Comparison of ENCODE assay signal across 1 cellular context in genomic region chr2:8609357-8609804, GRCh38.
TF ChIP-seq lines count a peak whose summit lies in the region.

No MANE protein-coding gene starts in this region.

TF ChIP-seq in HepG2, 621 proteins besides CTCF, POLR2A, EP300 and RAD21 (continued from another document and continues in another):
- TF ChIP-seq, protein P1, sequence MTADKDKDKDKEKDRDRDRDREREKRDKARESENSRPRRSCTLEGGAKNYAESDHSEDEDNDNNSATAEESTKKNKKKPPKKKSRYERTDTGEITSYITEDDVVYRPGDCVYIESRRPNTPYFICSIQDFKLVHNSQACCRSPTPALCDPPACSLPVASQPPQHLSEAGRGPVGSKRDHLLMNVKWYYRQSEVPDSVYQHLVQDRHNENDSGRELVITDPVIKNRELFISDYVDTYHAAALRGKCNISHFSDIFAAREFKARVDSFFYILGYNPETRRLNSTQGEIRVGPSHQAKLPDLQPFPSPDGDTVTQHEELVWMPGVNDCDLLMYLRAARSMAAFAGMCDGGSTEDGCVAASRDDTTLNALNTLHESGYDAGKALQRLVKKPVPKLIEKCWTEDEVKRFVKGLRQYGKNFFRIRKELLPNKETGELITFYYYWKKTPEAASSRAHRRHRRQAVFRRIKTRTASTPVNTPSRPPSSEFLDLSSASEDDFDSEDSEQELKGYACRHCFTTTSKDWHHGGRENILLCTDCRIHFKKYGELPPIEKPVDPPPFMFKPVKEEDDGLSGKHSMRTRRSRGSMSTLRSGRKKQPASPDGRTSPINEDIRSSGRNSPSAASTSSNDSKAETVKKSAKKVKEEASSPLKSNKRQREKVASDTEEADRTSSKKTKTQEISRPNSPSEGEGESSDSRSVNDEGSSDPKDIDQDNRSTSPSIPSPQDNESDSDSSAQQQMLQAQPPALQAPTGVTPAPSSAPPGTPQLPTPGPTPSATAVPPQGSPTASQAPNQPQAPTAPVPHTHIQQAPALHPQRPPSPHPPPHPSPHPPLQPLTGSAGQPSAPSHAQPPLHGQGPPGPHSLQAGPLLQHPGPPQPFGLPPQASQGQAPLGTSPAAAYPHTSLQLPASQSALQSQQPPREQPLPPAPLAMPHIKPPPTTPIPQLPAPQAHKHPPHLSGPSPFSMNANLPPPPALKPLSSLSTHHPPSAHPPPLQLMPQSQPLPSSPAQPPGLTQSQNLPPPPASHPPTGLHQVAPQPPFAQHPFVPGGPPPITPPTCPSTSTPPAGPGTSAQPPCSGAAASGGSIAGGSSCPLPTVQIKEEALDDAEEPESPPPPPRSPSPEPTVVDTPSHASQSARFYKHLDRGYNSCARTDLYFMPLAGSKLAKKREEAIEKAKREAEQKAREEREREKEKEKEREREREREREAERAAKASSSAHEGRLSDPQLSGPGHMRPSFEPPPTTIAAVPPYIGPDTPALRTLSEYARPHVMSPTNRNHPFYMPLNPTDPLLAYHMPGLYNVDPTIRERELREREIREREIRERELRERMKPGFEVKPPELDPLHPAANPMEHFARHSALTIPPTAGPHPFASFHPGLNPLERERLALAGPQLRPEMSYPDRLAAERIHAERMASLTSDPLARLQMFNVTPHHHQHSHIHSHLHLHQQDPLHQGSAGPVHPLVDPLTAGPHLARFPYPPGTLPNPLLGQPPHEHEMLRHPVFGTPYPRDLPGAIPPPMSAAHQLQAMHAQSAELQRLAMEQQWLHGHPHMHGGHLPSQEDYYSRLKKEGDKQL (CRISPR knock-in tag; IDR thresholded peaks at IDR 0.05; ENCODE audit: low read depth): peak; percentile 89
- TF ChIP-seq, protein P2, sequence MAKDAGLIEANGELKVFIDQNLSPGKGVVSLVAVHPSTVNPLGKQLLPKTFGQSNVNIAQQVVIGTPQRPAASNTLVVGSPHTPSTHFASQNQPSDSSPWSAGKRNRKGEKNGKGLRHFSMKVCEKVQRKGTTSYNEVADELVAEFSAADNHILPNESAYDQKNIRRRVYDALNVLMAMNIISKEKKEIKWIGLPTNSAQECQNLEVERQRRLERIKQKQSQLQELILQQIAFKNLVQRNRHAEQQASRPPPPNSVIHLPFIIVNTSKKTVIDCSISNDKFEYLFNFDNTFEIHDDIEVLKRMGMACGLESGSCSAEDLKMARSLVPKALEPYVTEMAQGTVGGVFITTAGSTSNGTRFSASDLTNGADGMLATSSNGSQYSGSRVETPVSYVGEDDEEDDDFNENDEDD (CRISPR knock-in tag; IDR thresholded peaks at IDR 0.05; ENCODE audit: borderline replicate concordance): peak; percentile 91
- TF ChIP-seq MTA3 (CRISPR knock-in tag; IDR thresholded peaks at IDR 0.05) (no peak), EEA1 (CRISPR knock-in tag; IDR thresholded peaks at IDR 0.05; ENCODE audit: borderline replicate concordance) (no peak), MLX (CRISPR knock-in tag; IDR thresholded peaks at IDR 0.05) (peak; percentile 95), GLI4 (CRISPR knock-in tag; IDR thresholded peaks at IDR 0.05; ENCODE audit: borderline replicate concordance) (no peak), ZFP90 (CRISPR knock-in tag; IDR thresholded peaks at IDR 0.05; ENCODE audit: borderline replicate concordance) (0 out of 2 replicates have a peak, but pooled peaks have one; percentile 53), AHR (CRISPR knock-in tag; IDR thresholded peaks at IDR 0.05) (peak; percentile 79; the same call in 1 of the 2 replicates), SP5 (CRISPR knock-in tag; IDR thresholded peaks at IDR 0.05; ENCODE audit: borderline replicate concordance, low read depth) (peak; percentile 85), ZEB1 (IDR thresholded peaks at IDR 0.05; ENCODE audit: insufficient replicate concordance, low read depth) (peak; percentile 96), HMGA1 (CRISPR knock-in tag; conservative IDR thresholded peaks at IDR 0.05) (no peak), ZNF18 (CRISPR knock-in tag; IDR thresholded peaks at IDR 0.05; ENCODE audit: insufficient replicate concordance) (peak; percentile 71), TCF7 (IDR thresholded peaks at IDR 0.05; ENCODE audit: low read depth) (peak; percentile 73), GZF1 (CRISPR knock-in tag; IDR thresholded peaks at IDR 0.05) (peak; percentile 81), KAT7 (CRISPR knock-in tag; IDR thresholded peaks at IDR 0.05; ENCODE audit: borderline replicate concordance) (no peak), SNAPC5 (CRISPR knock-in tag; IDR thresholded peaks at IDR 0.05; ENCODE audit: borderline replicate concordance) (no peak; the same call in 1 of the 2 replicates), FOXK1 (CRISPR knock-in tag; IDR thresholded peaks at IDR 0.05; ENCODE audit: borderline replicate concordance, low read depth) (peak; percentile 85; the same call in 1 of the 2 replicates)
- TF ChIP-seq, protein P3, sequence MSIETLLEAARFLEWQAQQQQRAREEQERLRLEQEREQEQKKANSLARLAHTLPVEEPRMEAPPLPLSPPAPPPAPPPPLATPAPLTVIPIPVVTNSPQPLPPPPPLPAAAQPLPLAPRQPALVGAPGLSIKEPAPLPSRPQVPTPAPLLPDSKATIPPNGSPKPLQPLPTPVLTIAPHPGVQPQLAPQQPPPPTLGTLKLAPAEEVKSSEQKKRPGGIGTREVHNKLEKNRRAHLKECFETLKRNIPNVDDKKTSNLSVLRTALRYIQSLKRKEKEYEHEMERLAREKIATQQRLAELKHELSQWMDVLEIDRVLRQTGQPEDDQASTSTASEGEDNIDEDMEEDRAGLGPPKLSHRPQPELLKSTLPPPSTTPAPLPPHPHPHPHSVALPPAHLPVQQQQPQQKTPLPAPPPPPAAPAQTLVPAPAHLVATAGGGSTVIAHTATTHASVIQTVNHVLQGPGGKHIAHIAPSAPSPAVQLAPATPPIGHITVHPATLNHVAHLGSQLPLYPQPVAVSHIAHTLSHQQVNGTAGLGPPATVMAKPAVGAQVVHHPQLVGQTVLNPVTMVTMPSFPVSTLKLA (IDR thresholded peaks at IDR 0.05): peak; percentile 80
- TF ChIP-seq, protein P4, sequence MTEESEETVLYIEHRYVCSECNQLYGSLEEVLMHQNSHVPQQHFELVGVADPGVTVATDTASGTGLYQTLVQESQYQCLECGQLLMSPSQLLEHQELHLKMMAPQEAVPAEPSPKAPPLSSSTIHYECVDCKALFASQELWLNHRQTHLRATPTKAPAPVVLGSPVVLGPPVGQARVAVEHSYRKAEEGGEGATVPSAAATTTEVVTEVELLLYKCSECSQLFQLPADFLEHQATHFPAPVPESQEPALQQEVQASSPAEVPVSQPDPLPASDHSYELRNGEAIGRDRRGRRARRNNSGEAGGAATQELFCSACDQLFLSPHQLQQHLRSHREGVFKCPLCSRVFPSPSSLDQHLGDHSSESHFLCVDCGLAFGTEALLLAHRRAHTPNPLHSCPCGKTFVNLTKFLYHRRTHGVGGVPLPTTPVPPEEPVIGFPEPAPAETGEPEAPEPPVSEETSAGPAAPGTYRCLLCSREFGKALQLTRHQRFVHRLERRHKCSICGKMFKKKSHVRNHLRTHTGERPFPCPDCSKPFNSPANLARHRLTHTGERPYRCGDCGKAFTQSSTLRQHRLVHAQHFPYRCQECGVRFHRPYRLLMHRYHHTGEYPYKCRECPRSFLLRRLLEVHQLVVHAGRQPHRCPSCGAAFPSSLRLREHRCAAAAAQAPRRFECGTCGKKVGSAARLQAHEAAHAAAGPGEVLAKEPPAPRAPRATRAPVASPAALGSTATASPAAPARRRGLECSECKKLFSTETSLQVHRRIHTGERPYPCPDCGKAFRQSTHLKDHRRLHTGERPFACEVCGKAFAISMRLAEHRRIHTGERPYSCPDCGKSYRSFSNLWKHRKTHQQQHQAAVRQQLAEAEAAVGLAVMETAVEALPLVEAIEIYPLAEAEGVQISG (CRISPR knock-in tag; IDR thresholded peaks at IDR 0.05): peak; percentile 84
- TF ChIP-seq, protein P5, sequence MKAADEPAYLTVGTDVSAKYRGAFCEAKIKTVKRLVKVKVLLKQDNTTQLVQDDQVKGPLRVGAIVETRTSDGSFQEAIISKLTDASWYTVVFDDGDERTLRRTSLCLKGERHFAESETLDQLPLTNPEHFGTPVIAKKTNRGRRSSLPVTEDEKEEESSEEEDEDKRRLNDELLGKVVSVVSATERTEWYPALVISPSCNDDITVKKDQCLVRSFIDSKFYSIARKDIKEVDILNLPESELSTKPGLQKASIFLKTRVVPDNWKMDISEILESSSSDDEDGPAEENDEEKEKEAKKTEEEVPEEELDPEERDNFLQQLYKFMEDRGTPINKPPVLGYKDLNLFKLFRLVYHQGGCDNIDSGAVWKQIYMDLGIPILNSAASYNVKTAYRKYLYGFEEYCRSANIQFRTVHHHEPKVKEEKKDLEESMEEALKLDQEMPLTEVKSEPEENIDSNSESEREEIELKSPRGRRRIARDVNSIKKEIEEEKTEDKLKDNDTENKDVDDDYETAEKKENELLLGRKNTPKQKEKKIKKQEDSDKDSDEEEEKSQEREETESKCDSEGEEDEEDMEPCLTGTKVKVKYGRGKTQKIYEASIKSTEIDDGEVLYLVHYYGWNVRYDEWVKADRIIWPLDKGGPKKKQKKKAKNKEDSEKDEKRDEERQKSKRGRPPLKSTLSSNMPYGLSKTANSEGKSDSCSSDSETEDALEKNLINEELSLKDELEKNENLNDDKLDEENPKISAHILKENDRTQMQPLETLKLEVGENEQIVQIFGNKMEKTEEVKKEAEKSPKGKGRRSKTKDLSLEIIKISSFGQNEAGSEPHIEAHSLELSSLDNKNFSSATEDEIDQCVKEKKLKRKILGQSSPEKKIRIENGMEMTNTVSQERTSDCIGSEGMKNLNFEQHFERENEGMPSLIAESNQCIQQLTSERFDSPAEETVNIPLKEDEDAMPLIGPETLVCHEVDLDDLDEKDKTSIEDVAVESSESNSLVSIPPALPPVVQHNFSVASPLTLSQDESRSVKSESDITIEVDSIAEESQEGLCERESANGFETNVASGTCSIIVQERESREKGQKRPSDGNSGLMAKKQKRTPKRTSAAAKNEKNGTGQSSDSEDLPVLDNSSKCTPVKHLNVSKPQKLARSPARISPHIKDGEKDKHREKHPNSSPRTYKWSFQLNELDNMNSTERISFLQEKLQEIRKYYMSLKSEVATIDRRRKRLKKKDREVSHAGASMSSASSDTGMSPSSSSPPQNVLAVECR (CRISPR knock-in tag; IDR thresholded peaks at IDR 0.05; ENCODE audit: borderline replicate concordance): peak; percentile 72; the same call in 1 of the 2 replicates
- TF ChIP-seq, protein P6, sequence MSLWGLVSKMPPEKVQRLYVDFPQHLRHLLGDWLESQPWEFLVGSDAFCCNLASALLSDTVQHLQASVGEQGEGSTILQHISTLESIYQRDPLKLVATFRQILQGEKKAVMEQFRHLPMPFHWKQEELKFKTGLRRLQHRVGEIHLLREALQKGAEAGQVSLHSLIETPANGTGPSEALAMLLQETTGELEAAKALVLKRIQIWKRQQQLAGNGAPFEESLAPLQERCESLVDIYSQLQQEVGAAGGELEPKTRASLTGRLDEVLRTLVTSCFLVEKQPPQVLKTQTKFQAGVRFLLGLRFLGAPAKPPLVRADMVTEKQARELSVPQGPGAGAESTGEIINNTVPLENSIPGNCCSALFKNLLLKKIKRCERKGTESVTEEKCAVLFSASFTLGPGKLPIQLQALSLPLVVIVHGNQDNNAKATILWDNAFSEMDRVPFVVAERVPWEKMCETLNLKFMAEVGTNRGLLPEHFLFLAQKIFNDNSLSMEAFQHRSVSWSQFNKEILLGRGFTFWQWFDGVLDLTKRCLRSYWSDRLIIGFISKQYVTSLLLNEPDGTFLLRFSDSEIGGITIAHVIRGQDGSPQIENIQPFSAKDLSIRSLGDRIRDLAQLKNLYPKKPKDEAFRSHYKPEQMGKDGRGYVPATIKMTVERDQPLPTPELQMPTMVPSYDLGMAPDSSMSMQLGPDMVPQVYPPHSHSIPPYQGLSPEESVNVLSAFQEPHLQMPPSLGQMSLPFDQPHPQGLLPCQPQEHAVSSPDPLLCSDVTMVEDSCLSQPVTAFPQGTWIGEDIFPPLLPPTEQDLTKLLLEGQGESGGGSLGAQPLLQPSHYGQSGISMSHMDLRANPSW (CRISPR knock-in tag; IDR thresholded peaks at IDR 0.05; ENCODE audit: borderline replicate concordance): peak; percentile 93; the same call in 1 of the 2 replicates
- TF ChIP-seq, protein P7, sequence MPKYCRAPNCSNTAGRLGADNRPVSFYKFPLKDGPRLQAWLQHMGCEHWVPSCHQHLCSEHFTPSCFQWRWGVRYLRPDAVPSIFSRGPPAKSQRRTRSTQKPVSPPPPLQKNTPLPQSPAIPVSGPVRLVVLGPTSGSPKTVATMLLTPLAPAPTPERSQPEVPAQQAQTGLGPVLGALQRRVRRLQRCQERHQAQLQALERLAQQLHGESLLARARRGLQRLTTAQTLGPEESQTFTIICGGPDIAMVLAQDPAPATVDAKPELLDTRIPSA (CRISPR knock-in tag; IDR thresholded peaks at IDR 0.05; ENCODE audit: borderline replicate concordance): no peak
- TF ChIP-seq, protein P8, sequence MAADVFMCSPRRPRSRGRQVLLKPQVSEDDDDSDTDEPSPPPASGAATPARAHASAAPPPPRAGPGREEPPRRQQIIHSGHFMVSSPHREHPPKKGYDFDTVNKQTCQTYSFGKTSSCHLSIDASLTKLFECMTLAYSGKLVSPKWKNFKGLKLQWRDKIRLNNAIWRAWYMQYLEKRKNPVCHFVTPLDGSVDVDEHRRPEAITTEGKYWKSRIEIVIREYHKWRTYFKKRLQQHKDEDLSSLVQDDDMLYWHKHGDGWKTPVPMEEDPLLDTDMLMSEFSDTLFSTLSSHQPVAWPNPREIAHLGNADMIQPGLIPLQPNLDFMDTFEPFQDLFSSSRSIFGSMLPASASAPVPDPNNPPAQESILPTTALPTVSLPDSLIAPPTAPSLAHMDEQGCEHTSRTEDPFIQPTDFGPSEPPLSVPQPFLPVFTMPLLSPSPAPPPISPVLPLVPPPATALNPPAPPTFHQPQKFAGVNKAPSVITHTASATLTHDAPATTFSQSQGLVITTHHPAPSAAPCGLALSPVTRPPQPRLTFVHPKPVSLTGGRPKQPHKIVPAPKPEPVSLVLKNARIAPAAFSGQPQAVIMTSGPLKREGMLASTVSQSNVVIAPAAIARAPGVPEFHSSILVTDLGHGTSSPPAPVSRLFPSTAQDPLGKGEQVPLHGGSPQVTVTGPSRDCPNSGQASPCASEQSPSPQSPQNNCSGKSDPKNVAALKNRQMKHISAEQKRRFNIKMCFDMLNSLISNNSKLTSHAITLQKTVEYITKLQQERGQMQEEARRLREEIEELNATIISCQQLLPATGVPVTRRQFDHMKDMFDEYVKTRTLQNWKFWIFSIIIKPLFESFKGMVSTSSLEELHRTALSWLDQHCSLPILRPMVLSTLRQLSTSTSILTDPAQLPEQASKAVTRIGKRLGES (CRISPR knock-in tag; IDR thresholded peaks at IDR 0.05; ENCODE audit: borderline replicate concordance): peak; percentile 90; the same call in 1 of the 2 replicates
